9 cellular contexts compared by ENCODE assay signal in the genomic region with DNA sequence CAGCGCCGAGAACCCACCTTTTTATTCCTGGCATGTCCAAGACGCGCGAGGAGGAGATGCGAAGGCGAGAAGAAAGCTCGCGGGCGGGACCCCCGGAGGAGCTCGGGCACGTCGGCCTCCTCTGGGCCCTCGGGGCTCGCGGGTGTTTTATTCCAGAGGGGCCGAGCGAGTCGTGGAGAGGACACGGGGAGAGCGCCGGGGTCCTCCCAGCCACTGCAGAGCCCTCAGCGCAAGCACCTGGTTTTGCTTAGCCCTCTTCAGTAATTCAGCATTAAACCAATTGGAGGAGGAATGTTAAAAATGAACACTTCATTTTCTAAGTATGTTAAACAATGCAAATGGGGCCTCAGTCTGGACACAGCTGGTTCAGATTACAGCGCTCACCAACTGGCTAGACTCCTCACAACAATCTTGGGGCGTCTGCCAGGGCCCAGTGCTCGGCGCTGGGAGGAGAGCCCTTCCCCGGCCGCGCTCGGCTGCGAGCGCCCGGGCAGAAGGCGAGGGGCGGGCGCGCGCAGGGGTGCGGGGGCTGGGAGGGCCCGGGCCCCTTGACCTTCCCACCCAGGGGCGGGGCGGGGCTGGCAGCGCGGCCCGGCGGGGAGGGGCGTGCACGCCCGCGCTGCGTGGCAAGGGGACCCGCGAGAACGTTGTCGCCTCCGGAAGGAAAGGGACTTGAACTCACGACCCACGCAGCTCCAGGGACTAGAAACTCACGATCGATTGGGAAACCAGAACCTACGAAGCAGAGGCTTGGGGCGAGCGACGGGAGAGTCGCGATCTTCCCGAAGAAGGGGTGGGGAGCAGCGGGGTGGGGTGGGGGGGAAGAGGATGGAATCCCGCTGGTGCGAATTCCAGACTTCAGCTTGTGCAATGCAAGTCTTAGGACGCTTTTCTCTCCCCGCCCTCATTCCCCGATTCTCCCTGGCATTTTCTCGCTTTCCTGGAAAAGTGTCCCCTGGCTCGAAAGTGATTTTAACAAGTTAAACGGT. TPM values are rescaled to one million over a fixed set of nuclear protein-coding genes. Genes with fewer than 3 reads are reported as not detected.
A peak's percentile ranks its signal among the peaks of the same experiment; 100 is the strongest.
DNase-seq lines count a peak whose midpoint lies in the region; ATAC-seq, FAIRE-seq and TF ChIP-seq lines count a peak whose summit lies in the region.
"Had no signal": no experiment of that assay in that cellular context is flagged by ENCODE, and none has a peak within 500 bp of the region (broad histone marks: within the 10 kb centered on the region; RNA-seq: fewer than 3 reads in every experiment).

A gene with protein sequence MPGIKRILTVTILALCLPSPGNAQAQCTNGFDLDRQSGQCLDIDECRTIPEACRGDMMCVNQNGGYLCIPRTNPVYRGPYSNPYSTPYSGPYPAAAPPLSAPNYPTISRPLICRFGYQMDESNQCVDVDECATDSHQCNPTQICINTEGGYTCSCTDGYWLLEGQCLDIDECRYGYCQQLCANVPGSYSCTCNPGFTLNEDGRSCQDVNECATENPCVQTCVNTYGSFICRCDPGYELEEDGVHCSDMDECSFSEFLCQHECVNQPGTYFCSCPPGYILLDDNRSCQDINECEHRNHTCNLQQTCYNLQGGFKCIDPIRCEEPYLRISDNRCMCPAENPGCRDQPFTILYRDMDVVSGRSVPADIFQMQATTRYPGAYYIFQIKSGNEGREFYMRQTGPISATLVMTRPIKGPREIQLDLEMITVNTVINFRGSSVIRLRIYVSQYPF (minus strand): TSS at position 499 of the 989 bp plus-strand sequence. CDS start 465 bp downstream, at position 34.

- H3K9ac ChIP-seq in kidney (ENCODE audit: low read length in 2 of 2), result peak within 1 kb of the TSS; percentile 69 to 75

- no peaks in the 10 kb centered on the region for H3K36me3 ChIP-seq in kidney (ENCODE audit: control insufficient read depth in 1 of 2, insufficient read depth in 2 of 2, low read length in 2 of 2)

- H3K4me3 Mint-ChIP-seq in central memory CD8-positive, alpha-beta T cell, result peak within 1 kb of the TSS; percentile 76

- H3K27me3 Mint-ChIP-seq in central memory CD8-positive, alpha-beta T cell, result peaks cover 47% of the 10 kb centered on the region

- no peaks in the 10 kb centered on the region for H3K9me3 Mint-ChIP-seq in central memory CD8-positive, alpha-beta T cell

- peak within 1 kb of the TSS; percentile 74 to 81 for H3K4me3 ChIP-seq in kidney (ENCODE audit: low read length in 2 of 2)

- peak within 1 kb of the TSS in 1 of 2 donors; percentile 36 for H3K27ac ChIP-seq in kidney (ENCODE audit: low read depth in 2 of 2, low read length in 2 of 2)
- H3K27ac ChIP-seq: VCaP had no signal

- H3K4me1 ChIP-seq in kidney (ENCODE audit: control insufficient read depth in 1 of 2, insufficient read depth in 1 of 2, low read depth in 1 of 2, low read length in 2 of 2), result peaks cover 2 to 3% of the 10 kb centered on the region in 2 donors

- no peak for TF ChIP-seq CTCF in kidney (IDR thresholded peaks at IDR 0.05; ENCODE audit: borderline replicate concordance, extremely low read depth, insufficient read depth)

- H3K27ac Mint-ChIP-seq in central memory CD8-positive, alpha-beta T cell (ENCODE audit: low read depth), result no peak within 1 kb of the TSS

- no peaks in the 10 kb centered on the region for H3K9me3 ChIP-seq in kidney (ENCODE audit: control insufficient read depth in 1 of 2, low read length in 2 of 2)

- peaks cover 16% of the 10 kb centered on the region for H3K4me1 Mint-ChIP-seq in central memory CD8-positive, alpha-beta T cell

- peak; percentile 40 for ATAC-seq in central memory CD8-positive, alpha-beta T cell (replicated peaks; ENCODE audit: extremely low read depth, poor library complexity, severe bottlenecking)

- in situ Hi-C loops in KBM-7 (cut with MboI; ENCODE audit: low pct_unique_long_range_greater_than_20kb, low sequenced_read_pairs), result no loop called here

- no peaks in the 10 kb centered on the region for H3K36me3 Mint-ChIP-seq in central memory CD8-positive, alpha-beta T cell (ENCODE audit: insufficient read depth)

- no peak for FAIRE-seq in kidney (lab: Jason Lieb, UNC)

- intact Hi-C loops in kidney (cut with DNase I), result no loop called here

- peak; percentile 94 for DNase-seq in HCEC 1CT
- DNase-seq in T1000 (lab: John Stamatoyannopoulos, UW), result peak; percentile 9
- no peak for DNase-seq in central memory CD8-positive, alpha-beta T cell (ENCODE audit: low spot score in 2 of 2)
- peak; percentile 93 for DNase-seq in kidney
- peak; percentile 49 for DNase-seq in stimulated activated CD4-positive, alpha-beta T cell treated with anti-CD3 and anti-CD28 coated beads, Interleukin-12 subunit alpha, Interleukin-12 subunit beta, amount 100 ng/mL, for 4 hours
- DNase-seq in KBM-7, result no peak
- no peak for DNase-seq in SKM-1 (lab: John Stamatoyannopoulos, UW; ENCODE audit: unreplicated experiment)
- DNase-seq in RPMI8226, result no peak

RNA-seq across cellular contexts. Expression of the gene that starts here (rescaled TPM):
- total RNA-seq in kidney, result 99.0 TPM
- 75.2 TPM for polyA plus RNA-seq in kidney (ENCODE audit: insufficient read depth, low read depth, low replicate concordance)

Comparison
In these comparisons a context has a peak if more than half of its experiments do, and no peak if none do; other contexts are left out.
1. DNase-seq: peak in HCEC 1CT (single experiment), T1000 (single experiment), kidney (single experiment) and stimulated activated CD4-positive, alpha-beta T cell treated with anti-CD3 and anti-CD28 coated beads, Interleukin-12 subunit alpha, Interleukin-12 subunit beta, amount 100 ng/mL, for 4 hours (single experiment); none in central memory CD8-positive, alpha-beta T cell (0 of 2), KBM-7 (single experiment), SKM-1 (single experiment) and RPMI8226 (single experiment).